20 cellular contexts compared by ENCODE assay signal in the genomic region with DNA sequence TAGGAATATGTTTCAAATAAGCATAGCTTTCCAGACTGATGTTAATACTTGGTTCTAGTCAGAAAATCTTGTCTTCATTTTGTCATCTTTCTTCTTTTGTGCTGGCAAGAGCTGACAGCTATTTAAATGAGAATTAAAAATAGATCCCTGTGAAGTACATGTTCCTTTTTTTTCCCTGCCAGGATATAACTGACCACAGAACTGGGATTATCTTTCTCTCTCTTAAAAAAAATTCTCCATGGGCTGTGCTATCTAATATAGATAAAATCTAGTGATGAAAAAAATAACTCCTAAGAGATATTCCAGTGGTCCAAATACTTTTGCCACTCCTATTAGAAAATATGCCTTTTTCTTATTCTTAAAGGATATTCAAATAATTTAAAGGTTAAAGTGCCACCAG.
"Had no signal": no experiment of that assay in that cellular context is flagged by ENCODE, and none has a peak within 500 bp of the region (broad histone marks: within the 10 kb centered on the region; RNA-seq: fewer than 3 reads in every experiment).

No MANE protein-coding gene starts in this region.

- H3K27ac ChIP-seq: brain microvascular endothelial cell, ovary, transverse colon had no signal

- DNase-seq: activated CD4-positive, alpha-beta T cell treated with anti-CD3 and anti-CD28 coated beads for 36 hours; activated CD4-positive, alpha-beta T cell treated with anti-CD3 and anti-CD28 coated beads, Interleukin-2, amount 50 U/mL, for 48 hours; activated T-cell treated with anti-CD3 and anti-CD28 coated beads for 4 hours; amniotic stem cell; brain microvascular endothelial cell; effector CD8-positive, alpha-beta T cell; hippocampal formation; mammary epithelial cell; naive B cell; ovary; stimulated activated CD4-positive, alpha-beta T cell treated with anti-CD3 and anti-CD28 coated beads, Interleukin-12 subunit alpha, Interleukin-12 subunit beta, amount 100 ng/mL, for 4 hours; stimulated activated CD4-positive, alpha-beta T cell treated with anti-CD3 and anti-CD28 coated beads, Interleukin-2, amount 100 ng/mL, for 24 hours; stimulated activated naive CD4-positive, alpha-beta T cell treated with Interleukin-2 at 50 U/mL for 16 hours; substantia nigra; transverse colon had no signal

- H3K36me3 ChIP-seq: brain microvascular endothelial cell, ovary, transverse colon had no signal

- H3K9me3 ChIP-seq: ovary, transverse colon had no signal

- H3K27me3 ChIP-seq: brain microvascular endothelial cell, ovary, transverse colon had no signal

- H3K4me3 ChIP-seq: coronary artery, ovary, transverse colon had no signal

- ATAC-seq: activated CD4-positive, alpha-beta T cell treated with anti-CD3 and anti-CD28 coated beads for 36 hours; esophagus mucosa; left lobe of liver; sciatic nerve; WTC11 had no signal
